ENCODE assay signal across 18 cellular contexts in genomic region chr6:51301969-51302368, GRCh38.
DNase-seq lines count a peak whose midpoint lies in the region; ATAC-seq, FAIRE-seq and TF ChIP-seq lines count a peak whose summit lies in the region.
"Had no signal": no experiment of that assay in that cellular context is flagged by ENCODE, and none has a peak within 500 bp of the region (broad histone marks: within the 10 kb centered on the region; RNA-seq: fewer than 3 reads in every experiment).

No MANE protein-coding gene starts in this region.

- no peaks in the 10 kb centered on the region for H3K36me3 ChIP-seq in HepG2 (replicated peaks in 1 of 2; ENCODE audit: control insufficient read depth in 1 of 2, insufficient read depth in 2 of 2, low read length in 2 of 2)
- no peaks in the 10 kb centered on the region for H3K36me3 ChIP-seq in right lobe of liver
- no peaks in the 10 kb centered on the region for H3K36me3 ChIP-seq in breast epithelium
- H3K36me3 ChIP-seq in Karpas-422 (ENCODE audit: insufficient read depth, low read length) = no peaks in the 10 kb centered on the region
- H3K36me3 ChIP-seq: lower lobe of right lung, SJSA1 had no signal

- under 1% methylated on average over 3 of the region's 3 CpGs for WGBS in HepG2 (ENCODE audit: low lambda C conversion rate)
- WGBS in right lobe of liver (ENCODE audit: insufficient coverage, low coverage, low lambda C conversion rate, missing lambda C conversion rate) = 26% methylated on average over 3 of the region's 3 CpGs

- H3K27ac ChIP-seq in HepG2 (ENCODE audit: extremely low read length, insufficient read depth, low read length) = no peak overlapping the region
- H3K27ac ChIP-seq in right lobe of liver = no peak overlapping the region
- no peak overlapping the region for H3K27ac ChIP-seq in breast epithelium
- no peak overlapping the region for H3K27ac ChIP-seq in Karpas-422 (ENCODE audit: low read length)
- H3K27ac ChIP-seq: lower lobe of right lung, SJSA1 had no signal

- TF ChIP-seq POLR2A in HepG2 (IDR thresholded peaks at IDR 0.05; ENCODE audit: insufficient read depth in 1 of 2, low read depth in 2 of 2, low read length in 2 of 2) = no peak
- TF ChIP-seq POLR2A in right lobe of liver (IDR thresholded peaks at IDR 0.05) = no peak
- TF ChIP-seq POLR2A in breast epithelium (IDR thresholded peaks at IDR 0.05) = no peak

- TF ChIP-seq EP300 in HepG2 (IDR thresholded peaks at IDR 0.05; ENCODE audit: low read depth in 2 of 2, low read length in 2 of 2) (no peak), HepG2 (CRISPR knock-in tag; IDR thresholded peaks at IDR 0.05; ENCODE audit: borderline replicate concordance) (no peak)

- no peak for FAIRE-seq in HepG2 (lab: Jason Lieb, UNC)
- FAIRE-seq: TTC549 had no signal

- no TSS peak for BruUV-seq in HepG2 (replicated peaks; lab: Mats Ljungman, UMichigan)

- no peaks in the 10 kb centered on the region for H4K20me1 ChIP-seq in HepG2 (ENCODE audit: insufficient read depth, low read length)
- no peaks in the 10 kb centered on the region for H4K20me1 ChIP-seq in Karpas-422 (ENCODE audit: insufficient read depth, low read depth, low read length)

- intact Hi-C loops in HepG2 (cut with micrococcal nuclease; ENCODE audit: unreplicated experiment) = no loop called here
- intact Hi-C loops in right lobe of liver (cut with DNase I) = no loop called here
- intact Hi-C loops in breast epithelium (cut with DNase I; ENCODE audit: low total_unique reads) = no loop called here

- H2AFZ ChIP-seq in HepG2 (ENCODE audit: low read length) (no peak overlapping the region), Karpas-422 (ENCODE audit: low read length) (no peak overlapping the region)

- H3K27me3 ChIP-seq in HepG2 (ENCODE audit: control insufficient read depth in 1 of 2, insufficient read depth in 2 of 2, low read length in 2 of 2) (no peaks in the 10 kb centered on the region), right lobe of liver (no peaks in the 10 kb centered on the region), breast epithelium (no peaks in the 10 kb centered on the region), Karpas-422 (ENCODE audit: low read length) (no peaks in the 10 kb centered on the region)

- 0 out of 2 replicates have a peak, but pooled peaks cover 2% of the 10 kb centered on the region for H3K9me2 ChIP-seq in Karpas-422 (replicated peaks; ENCODE audit: insufficient read depth, low read length)

- no peaks in the 10 kb centered on the region for H3K79me2 ChIP-seq in HepG2 (ENCODE audit: insufficient read depth, low read length)
- H3K79me2 ChIP-seq in Karpas-422 (ENCODE audit: low read length) = no peaks in the 10 kb centered on the region

- ATAC-seq in HepG2 = no peak
- no peak for ATAC-seq in right lobe of liver
- ATAC-seq in HG02884 (IDR thresholded peaks at IDR 0.05; ENCODE audit: unreplicated experiment) = peak; percentile 58
- ATAC-seq: effector memory CD8-positive, alpha-beta T cell; lower lobe of right lung had no signal

- TF ChIP-seq RAD21 in HepG2 (CRISPR knock-in tag; IDR thresholded peaks at IDR 0.05) = no peak

- H3K4me3 ChIP-seq in HepG2 (replicated peaks in 1 of 3; ENCODE audit: insufficient read depth in 1 of 3, low read depth in 2 of 3, low read length in 3 of 3) (no peak overlapping the region), right lobe of liver (no peak overlapping the region), breast epithelium (no peak overlapping the region), Karpas-422 (ENCODE audit: low read length) (no peak overlapping the region)
- H3K4me3 ChIP-seq: lower lobe of right lung, SJSA1 had no signal

- POLR2A ChIA-PET in HepG2 (lab: Yijun Ruan, JAX) = no interaction called here

- no peak for TF ChIP-seq CTCF in HepG2 (CRISPR knock-in tag; IDR thresholded peaks at IDR 0.05)
- no peak for TF ChIP-seq CTCF in right lobe of liver (IDR thresholded peaks at IDR 0.05)
- TF ChIP-seq CTCF in breast epithelium (IDR thresholded peaks at IDR 0.05) = no peak

- DNase-seq in HepG2 (ENCODE audit: low spot score) = no peak
- no peak for DNase-seq in right lobe of liver
- peak; percentile 21 for DNase-seq in NOMO-1 treated with dmso at 0.1 percent for 144 hours (lab: John Stamatoyannopoulos, UW; ENCODE audit: unreplicated experiment)
- DNase-seq in NCI-H2107 (lab: John Stamatoyannopoulos, UW) = no peak
- DNase-seq in HUDEP-2 (lab: John Stamatoyannopoulos, UW; ENCODE audit: unreplicated experiment in 76 of 76) = no peak
- DNase-seq in breast epithelium (ENCODE audit: low spot score in 2 of 2) = no peak
- DNase-seq in Karpas-422 = no peak
- DNase-seq: 8988T; activated CD4-positive, alpha-beta memory T cell treated with anti-CD3 and anti-CD28 coated beads, Interleukin-2, amount 10 ng/mL, durations not matched to agents 7 days and 5 days; CD4-positive, CD25-positive, alpha-beta regulatory T cell; effector memory CD8-positive, alpha-beta T cell; GOT3; lower lobe of right lung; NCI-H1092 treated with DMSO at 0.1 percent for 48 hours; NCI-H2171 had no signal

- no peaks in the 10 kb centered on the region for H3K4me1 ChIP-seq in HepG2 (ENCODE audit: insufficient read depth, low read length)
- no peaks in the 10 kb centered on the region for H3K4me1 ChIP-seq in right lobe of liver
- H3K4me1 ChIP-seq in breast epithelium = no peaks in the 10 kb centered on the region
- H3K4me1 ChIP-seq in Karpas-422 (ENCODE audit: low read length) = no peaks in the 10 kb centered on the region
- H3K4me1 ChIP-seq: lower lobe of right lung, SJSA1 had no signal

- H3K9ac ChIP-seq in HepG2 (ENCODE audit: insufficient read depth, low read depth, low read length) = no peak overlapping the region
- H3K9ac ChIP-seq in Karpas-422 (ENCODE audit: low read length) = no peak overlapping the region

- CTCF ChIA-PET in HepG2 (lab: Yijun Ruan, JAX; ENCODE audit: low intra/inter-chr PET ratio, low total read pairs) = no interaction called here

- in situ Hi-C loops in HepG2 (cut with HindIII; ENCODE audit: extremely low pct_ligation_motif_present, low pct_unique_long_range_greater_than_20kb) = no loop called here

- H3K9me3 ChIP-seq in HepG2 (ENCODE audit: low read length) = no peaks in the 10 kb centered on the region
- H3K9me3 ChIP-seq in right lobe of liver = no peaks in the 10 kb centered on the region
- H3K9me3 ChIP-seq in breast epithelium = no peaks in the 10 kb centered on the region
- H3K9me3 ChIP-seq in Karpas-422 (ENCODE audit: low read length) = no peaks in the 10 kb centered on the region
- H3K9me3 ChIP-seq: lower lobe of right lung, SJSA1 had no signal

- H3K4me2 ChIP-seq in HepG2 (ENCODE audit: low read depth, low read length) = no peak overlapping the region
- no peak overlapping the region for H3K4me2 ChIP-seq in Karpas-422 (ENCODE audit: low read depth, low read length, poor library complexity, severe bottlenecking)

TF ChIP-seq in HepG2, 621 proteins besides CTCF, POLR2A, EP300 and RAD21:
- TF ChIP-seq MNT (IDR thresholded peaks at IDR 0.05) (peak; percentile 97), NFIB (CRISPR knock-in tag; IDR thresholded peaks at IDR 0.05; ENCODE audit: borderline replicate concordance) (no peak), ISX (CRISPR knock-in tag; conservative IDR thresholded peaks at IDR 0.05) (no peak), ARID2 (CRISPR knock-in tag; IDR thresholded peaks at IDR 0.05; ENCODE audit: borderline replicate concordance) (no peak)
